Comparison of ENCODE assay signal across 1 cellular context in genomic region chr16:23149267-23149992, GRCh38.
TF ChIP-seq lines count a peak whose summit lies in the region.

Gene USP31 (minus strand): TSS chr16:23149452. CDS start chr16:23149270, 182 bp downstream.

TF ChIP-seq in HepG2, 621 proteins besides CTCF, POLR2A, EP300 and RAD21 (continued from another document and continues in another):
- TF ChIP-seq NFKBIZ (CRISPR knock-in tag; IDR thresholded peaks at IDR 0.05), result peak; percentile 74
- no peak for TF ChIP-seq IRF1 (CRISPR knock-in tag; IDR thresholded peaks at IDR 0.05; ENCODE audit: low read depth)
- TF ChIP-seq CHD4 (IDR thresholded peaks at IDR 0.05; ENCODE audit: borderline replicate concordance, low read length), result no peak
- peak; percentile 83; the same call in 1 of the 2 replicates for TF ChIP-seq MXD3 (CRISPR knock-in tag; IDR thresholded peaks at IDR 0.05)
- TF ChIP-seq KLF12 (CRISPR knock-in tag; IDR thresholded peaks at IDR 0.05; ENCODE audit: borderline replicate concordance), result peak; percentile 100
- TF ChIP-seq FUBP1 (CRISPR knock-in tag; IDR thresholded peaks at IDR 0.05; ENCODE audit: borderline replicate concordance), result peak; percentile 79; the same call in 1 of the 2 replicates
- peak; percentile 87 for TF ChIP-seq YEATS2 (CRISPR knock-in tag; IDR thresholded peaks at IDR 0.05; ENCODE audit: borderline replicate concordance)
- peak; percentile 80 for TF ChIP-seq ZNF407 (CRISPR knock-in tag; IDR thresholded peaks at IDR 0.05; ENCODE audit: not compliant biosample characterization)
- TF ChIP-seq ZNF577 (CRISPR knock-in tag; IDR thresholded peaks at IDR 0.05; ENCODE audit: borderline replicate concordance, low read depth), result no peak
- TF ChIP-seq NBN (conservative IDR thresholded peaks at IDR 0.05), result no peak
- TF ChIP-seq SYNCRIP (IDR thresholded peaks at IDR 0.05; ENCODE audit: insufficient read depth, low read depth, low read length), result no peak
- TF ChIP-seq ZNF773 (CRISPR knock-in tag; IDR thresholded peaks at IDR 0.05; ENCODE audit: borderline replicate concordance), result no peak
- no peak for TF ChIP-seq NFAT5 (CRISPR knock-in tag; IDR thresholded peaks at IDR 0.05)
- TF ChIP-seq IKZF1 (IDR thresholded peaks at IDR 0.05), result no peak
- peak; percentile 42; the same call in 1 of the 2 replicates for TF ChIP-seq SOX5 (CRISPR knock-in tag; IDR thresholded peaks at IDR 0.05; ENCODE audit: borderline replicate concordance)
- peak; percentile 62; the same call in 1 of the 2 replicates for TF ChIP-seq TMF1 (CRISPR knock-in tag; IDR thresholded peaks at IDR 0.05; ENCODE audit: low read depth)
- TF ChIP-seq ZFP90 (CRISPR knock-in tag; IDR thresholded peaks at IDR 0.05; ENCODE audit: borderline replicate concordance), result no peak; the same call in 1 of the 2 replicates
- peak; percentile 86; the same call in 1 of the 2 replicates for TF ChIP-seq ZNF225 (CRISPR knock-in tag; IDR thresholded peaks at IDR 0.05)
- no peak for TF ChIP-seq ZKSCAN5 (CRISPR knock-in tag; IDR thresholded peaks at IDR 0.05)
- no peak for TF ChIP-seq NCOA5 (CRISPR knock-in tag; IDR thresholded peaks at IDR 0.05)
- TF ChIP-seq NFE2L1 (CRISPR knock-in tag; IDR thresholded peaks at IDR 0.05; ENCODE audit: borderline replicate concordance), result 0 out of 2 replicates have a peak, but pooled peaks have one; percentile 21
- 0 out of 2 replicates have a peak, but pooled peaks have one; percentile 50 for TF ChIP-seq ZNF337 (CRISPR knock-in tag; IDR thresholded peaks at IDR 0.05; ENCODE audit: borderline replicate concordance, low read depth)
- TF ChIP-seq CENPX (CRISPR knock-in tag; IDR thresholded peaks at IDR 0.05), result no peak
- peak; percentile 46; the same call in 1 of the 2 replicates for TF ChIP-seq ZNF609 (CRISPR knock-in tag; IDR thresholded peaks at IDR 0.05; ENCODE audit: borderline replicate concordance)
- peak; percentile 69 for TF ChIP-seq TAF1 (CRISPR knock-in tag; IDR thresholded peaks at IDR 0.05)
- peak; percentile 84 for TF ChIP-seq ZNF205 (CRISPR knock-in tag; IDR thresholded peaks at IDR 0.05)
- peak; percentile 48; the same call in 1 of the 2 replicates for TF ChIP-seq RARA (CRISPR knock-in tag; IDR thresholded peaks at IDR 0.05)
- no peak for TF ChIP-seq TRIM22 (IDR thresholded peaks at IDR 0.05)
- TF ChIP-seq ZNF276 (CRISPR knock-in tag; IDR thresholded peaks at IDR 0.05; ENCODE audit: low read depth), result peak; percentile 81; the same call in 1 of the 2 replicates
